In genomic region chr3:59547874-59548273, GRCh38 we compare ENCODE assay signal across 27 cellular contexts.
DNase-seq lines count a peak whose midpoint lies in the region; ATAC-seq, FAIRE-seq and TF ChIP-seq lines count a peak whose summit lies in the region.
"Had no signal": no experiment of that assay in that cellular context is flagged by ENCODE, and none has a peak within 500 bp of the region (broad histone marks: within the 10 kb centered on the region; RNA-seq: fewer than 3 reads in every experiment).

No MANE protein-coding gene starts in this region.

- H3K4me3 ChIP-seq in Loucy (ENCODE audit: low read length, poor library complexity, severe bottlenecking) (no peak overlapping the region), bronchial epithelial cell (ENCODE audit: low read depth, low read length) (no peak overlapping the region), keratinocyte (ENCODE audit: control insufficient read depth in 2 of 3, extremely low read depth in 1 of 3, insufficient read depth in 2 of 3, low read depth in 1 of 3, low read length in 3 of 3) (no peak overlapping the region), brain microvascular endothelial cell (ENCODE audit: low read depth, low read length) (no peak overlapping the region)
- H3K4me3 ChIP-seq: A549; BLaER1 treated with 17β-estradiol and CSF1 and Interleukin-3, amounts not matched to agents 10 nM and 100 nM; GM12878 had no signal

- H3K9me3 Mint-ChIP-seq in natural killer cell treated with Interleukin-12 subunit alpha and Interleukin-12 subunit beta and Interleukin-15 and Interleukin-18, amount 100 ng/mL, for 72 hours = no peaks in the 10 kb centered on the region
- H3K9me3 Mint-ChIP-seq: CD4-positive, alpha-beta T cell; CD8-positive, alpha-beta T cell had no signal

- no peaks in the 10 kb centered on the region for H3K9me3 ChIP-seq in Loucy (ENCODE audit: insufficient read depth, low read depth, low read length)
- H3K9me3 ChIP-seq in keratinocyte (ENCODE audit: control insufficient read depth, low read depth, low read length) = no peaks in the 10 kb centered on the region
- H3K9me3 ChIP-seq: A549; BLaER1 treated with 17β-estradiol and CSF1 and Interleukin-3, amounts not matched to agents 10 nM and 100 nM had no signal

- no peaks in the 10 kb centered on the region for H3K9me1 ChIP-seq in keratinocyte (ENCODE audit: control insufficient read depth, extremely low read depth, insufficient read depth, low read length)

- no peaks in the 10 kb centered on the region for H3K79me2 ChIP-seq in Loucy (ENCODE audit: insufficient read depth, low read length)
- H3K79me2 ChIP-seq in keratinocyte (ENCODE audit: control insufficient read depth, insufficient read depth, low read length) = no peaks in the 10 kb centered on the region

- H3K27me3 ChIP-seq in Loucy (ENCODE audit: insufficient read depth, low read length, poor library complexity, severe bottlenecking) = no peaks in the 10 kb centered on the region
- H3K27me3 ChIP-seq in bronchial epithelial cell (ENCODE audit: control insufficient read depth, insufficient read depth, low read length) = no peaks in the 10 kb centered on the region
- H3K27me3 ChIP-seq in keratinocyte (ENCODE audit: control insufficient read depth, extremely low read depth, insufficient read depth, low read length) = no peaks in the 10 kb centered on the region
- H3K27me3 ChIP-seq in brain microvascular endothelial cell (replicated peaks) = no peaks in the 10 kb centered on the region
- H3K27me3 ChIP-seq: BLaER1 treated with 17β-estradiol and CSF1 and Interleukin-3, amounts not matched to agents 10 nM and 100 nM had no signal

- H3K27me3 Mint-ChIP-seq in natural killer cell treated with Interleukin-12 subunit alpha and Interleukin-12 subunit beta and Interleukin-15 and Interleukin-18, amount 100 ng/mL, for 72 hours = peaks cover 0 to 5% of the 10 kb centered on the region in 2 donors
- H3K27me3 Mint-ChIP-seq: B cell; CD4-positive, alpha-beta T cell had no signal

- FAIRE-seq in bronchial epithelial cell (lab: Jason Lieb, UNC) = no peak
- FAIRE-seq in keratinocyte (lab: Jason Lieb, UNC) = peak; percentile 69
- FAIRE-seq: A549, GM12878, GM12892, GM18507 had no signal

- in situ Hi-C loops in brain microvascular endothelial cell (cut with HindIII; ENCODE audit: low pct_ligation_motif_present, low sequenced_read_pairs) = no loop called here

- peaks cover 43% of the 10 kb centered on the region for H3K4me1 ChIP-seq in Loucy (ENCODE audit: insufficient read depth, low read length, poor library complexity, severe bottlenecking)
- H3K4me1 ChIP-seq in keratinocyte (ENCODE audit: control insufficient read depth, extremely low read depth, insufficient read depth, low read length) = no peaks in the 10 kb centered on the region
- H3K4me1 ChIP-seq: A549 had no signal

- H3F3A ChIP-seq in Loucy (ENCODE audit: low read depth) = no peaks in the 10 kb centered on the region

- no peaks in the 10 kb centered on the region for H3K4me1 Mint-ChIP-seq in natural killer cell treated with Interleukin-12 subunit alpha and Interleukin-12 subunit beta and Interleukin-15 and Interleukin-18, amount 100 ng/mL, for 72 hours (ENCODE audit: low read depth in 2 of 2)
- H3K4me1 Mint-ChIP-seq: B cell had no signal

- H3K4me2 ChIP-seq in Loucy (ENCODE audit: low read depth, low read length, poor library complexity, severe bottlenecking) (no peak overlapping the region), keratinocyte (ENCODE audit: control insufficient read depth, extremely low read depth, insufficient read depth, low read depth, low read length) (no peak overlapping the region)
- H3K4me2 ChIP-seq: A549 had no signal

- DNase-seq in amniotic epithelial cell (ENCODE audit: low read depth) = peak; percentile 21
- DNase-seq in bronchial epithelial cell (ENCODE audit: low read depth) = peak; percentile 41
- no peak for DNase-seq in keratinocyte (ENCODE audit: low read depth, low spot score)
- DNase-seq in brain microvascular endothelial cell = no peak
- DNase-seq in natural killer cell treated with Interleukin-12 subunit alpha and Interleukin-12 subunit beta and Interleukin-15 and Interleukin-18, amount 100 ng/mL, for 72 hours (ENCODE audit: low spot score) = no peak
- no peak for DNase-seq in COLO668 (lab: John Stamatoyannopoulos, UW; ENCODE audit: unreplicated experiment)
- DNase-seq: AML-193; CD4-positive, alpha-beta T cell; CD8-positive, alpha-beta T cell; COR-L47; DMS 273 treated with DMSO at 0.1 percent for 48 hours; DMS153; DMS53; DMS79; DND-41; EL; GDM1 had no signal

- no peaks in the 10 kb centered on the region for H3K9me2 ChIP-seq in Loucy (replicated peaks; ENCODE audit: low read depth, low read length)

- TF ChIP-seq CTCF in Loucy (conservative IDR thresholded peaks at IDR 0.05; ENCODE audit: low read length) (no peak), bronchial epithelial cell (IDR thresholded peaks at IDR 0.05; ENCODE audit: insufficient read depth, low read length, severe bottlenecking) (no peak), keratinocyte (optimal IDR thresholded peaks at IDR 0.05 in 1 of 3, IDR thresholded peaks at IDR 0.05 in 1 of 3, conservative IDR thresholded peaks at IDR 0.05 in 1 of 3; ENCODE audit: extremely low read depth in 1 of 3, insufficient read depth in 2 of 3, low read length in 3 of 3) (no peak), brain microvascular endothelial cell (IDR thresholded peaks at IDR 0.05; ENCODE audit: low read depth, low read length, missing control alignments) (no peak)

- H4K20me1 ChIP-seq in Loucy (ENCODE audit: insufficient read depth, low read length, poor library complexity, severe bottlenecking) (no peaks in the 10 kb centered on the region), keratinocyte (ENCODE audit: control insufficient read depth, extremely low read depth, insufficient read depth, low read length) (no peaks in the 10 kb centered on the region)
- H4K20me1 ChIP-seq: BLaER1 treated with 17β-estradiol and CSF1 and Interleukin-3, amounts not matched to agents 10 nM and 100 nM had no signal

- H3K36me3 ChIP-seq in Loucy (ENCODE audit: insufficient read depth, low read length) (no peaks in the 10 kb centered on the region), bronchial epithelial cell (ENCODE audit: control insufficient read depth, insufficient read depth, low read length) (no peaks in the 10 kb centered on the region), keratinocyte (ENCODE audit: control insufficient read depth in 2 of 2, extremely low read depth in 1 of 2, insufficient read depth in 2 of 2, low read length in 2 of 2) (no peaks in the 10 kb centered on the region), brain microvascular endothelial cell (replicated peaks) (no peaks in the 10 kb centered on the region)
- H3K36me3 ChIP-seq: BLaER1 treated with 17β-estradiol and CSF1 and Interleukin-3, amounts not matched to agents 10 nM and 100 nM had no signal

- H3K36me3 Mint-ChIP-seq in natural killer cell treated with Interleukin-12 subunit alpha and Interleukin-12 subunit beta and Interleukin-15 and Interleukin-18, amount 100 ng/mL, for 72 hours = no peaks in the 10 kb centered on the region
- H3K36me3 Mint-ChIP-seq: CD8-positive, alpha-beta T cell had no signal

- H3K27ac ChIP-seq in keratinocyte (ENCODE audit: control insufficient read depth, insufficient read depth, low read length) = no peak overlapping the region
- no peak overlapping the region for H3K27ac ChIP-seq in brain microvascular endothelial cell
- H3K27ac ChIP-seq: 22Rv1; A549; BLaER1 treated with 17β-estradiol and CSF1 and Interleukin-3, amounts not matched to agents 10 nM and 100 nM; C4-2B had no signal

- dilution Hi-C loops in keratinocyte (cut with MboI; ENCODE audit: extremely low pct_ligation_motif_present, low sequenced_read_pairs) = no loop called here

- H3K9ac ChIP-seq in Loucy (ENCODE audit: low read depth, low read length, poor library complexity, severe bottlenecking) (no peak overlapping the region), keratinocyte (ENCODE audit: control insufficient read depth, extremely low read depth, insufficient read depth, low read length) (no peak overlapping the region)
- H3K9ac ChIP-seq: BLaER1 treated with 17β-estradiol and CSF1 and Interleukin-3, amounts not matched to agents 10 nM and 100 nM had no signal

- H2AFZ ChIP-seq in Loucy (ENCODE audit: low read length) = 0 out of 2 replicates have a peak overlapping the region, but pooled peaks have one; percentile 19
- no peak overlapping the region for H2AFZ ChIP-seq in keratinocyte (ENCODE audit: control insufficient read depth, low read length)

- no peak overlapping the region for H3K4me3 Mint-ChIP-seq in natural killer cell treated with Interleukin-12 subunit alpha and Interleukin-12 subunit beta and Interleukin-15 and Interleukin-18, amount 100 ng/mL, for 72 hours
- H3K4me3 Mint-ChIP-seq: B cell; CD4-positive, alpha-beta T cell; CD8-positive, alpha-beta T cell had no signal

- ATAC-seq in GM21423 (IDR thresholded peaks at IDR 0.05; ENCODE audit: unreplicated experiment) = no peak
- no peak for ATAC-seq in natural killer cell treated with Interleukin-12 subunit alpha and Interleukin-12 subunit beta and Interleukin-15 and Interleukin-18, amount 100 ng/mL, for 72 hours
- ATAC-seq: A549; CD8-positive, alpha-beta T cell; GM12878 had no signal

- no peak overlapping the region for H3K27ac Mint-ChIP-seq in natural killer cell treated with Interleukin-12 subunit alpha and Interleukin-12 subunit beta and Interleukin-15 and Interleukin-18, amount 100 ng/mL, for 72 hours
- H3K27ac Mint-ChIP-seq: B cell; CD4-positive, alpha-beta T cell; CD8-positive, alpha-beta T cell had no signal

Comparison
In these comparisons a context has a peak if more than half of its experiments do, and no peak if none do; other contexts are left out.
1. DNase-seq: peak in amniotic epithelial cell (single experiment) and bronchial epithelial cell (single experiment); none in keratinocyte (single experiment), brain microvascular endothelial cell (single experiment), natural killer cell treated with Interleukin-12 subunit alpha and Interleukin-12 subunit beta and Interleukin-15 and Interleukin-18, amount 100 ng/mL, for 72 hours (single experiment) and COLO668 (single experiment).